37 cellular contexts compared by ENCODE assay signal in genomic region chr16:29656688-29657523, GRCh38. TPM values are rescaled to one million over a fixed set of nuclear protein-coding genes. Genes with fewer than 3 reads are reported as not detected.
DNase-seq lines count a peak whose midpoint lies in the region; ATAC-seq, FAIRE-seq and TF ChIP-seq lines count a peak whose summit lies in the region.
"Had no signal": no experiment of that assay in that cellular context is flagged by ENCODE, and none has a peak within 500 bp of the region (broad histone marks: within the 10 kb centered on the region; RNA-seq: fewer than 3 reads in every experiment).

No MANE protein-coding gene starts in this region.

- peak overlapping the region; percentile 68; the same call in 1 of the 2 replicates for H2BK5ac ChIP-seq in H1 (ENCODE audit: low read depth, low read length)

- H3K4ac ChIP-seq in H1 (replicated peaks; ENCODE audit: insufficient read length, low read depth, low read length): no peak overlapping the region

- H3K36me3 ChIP-seq in H1 (ENCODE audit: control insufficient read depth in 2 of 4, insufficient read depth in 4 of 4, low read length in 3 of 4): no peaks in the 10 kb centered on the region
- H3K36me3 ChIP-seq: cardiac muscle cell, Peyer's patch, stomach, uterus had no signal

- TF ChIP-seq POLR2A in A549 (IDR thresholded peaks at IDR 0.05; ENCODE audit: low read length): no peak
- no peak for TF ChIP-seq POLR2A in H1 (IDR thresholded peaks at IDR 0.05; ENCODE audit: control extremely low read depth in 1 of 2, low read depth in 2 of 2, low read length in 2 of 2)

- H3K9ac ChIP-seq in H1 (replicated peaks in 1 of 4; ENCODE audit: extremely low read depth in 1 of 4, low read depth in 3 of 4, low read length in 3 of 4): no peak overlapping the region

- TF ChIP-seq EP300 in A549 (IDR thresholded peaks at IDR 0.05): no peak
- TF ChIP-seq EP300 in H1 (IDR thresholded peaks at IDR 0.05; ENCODE audit: borderline replicate concordance in 1 of 2, low read depth in 2 of 2, low read length in 2 of 2): no peak

- no peak overlapping the region for H2BK12ac ChIP-seq in H1 (ENCODE audit: low read depth, low read length)

- H3K27me3 Mint-ChIP-seq in T-cell: no peaks in the 10 kb centered on the region
- no peaks in the 10 kb centered on the region for H3K27me3 Mint-ChIP-seq in activated CD8-positive, alpha-beta T cell treated with anti-CD3 and anti-CD28 coated beads, Interleukin-2, amount 10 ng/mL, durations not matched to agents 7 days and 5 days (ENCODE audit: low read depth)
- H3K27me3 Mint-ChIP-seq: activated CD4-positive, alpha-beta memory T cell treated with anti-CD3 and anti-CD28 coated beads for 36 hours; activated naive CD8-positive, alpha-beta T cell treated with anti-CD3 and anti-CD28 coated beads, Interleukin-2, amount 50 U/mL, for 24 hours; effector memory CD8-positive, alpha-beta T cell had no signal

- H3K14ac ChIP-seq in H1 (ENCODE audit: insufficient read length): peak overlapping the region; percentile 26

- WGBS in A549 (ENCODE audit: missing lambda C conversion rate): 73% methylated on average over 11 of the region's 11 CpGs
- 84% methylated on average over 11 of the region's 11 CpGs; no CpG with 5 or more reads in 1 of the 2 experiments for WGBS in H1 (ENCODE audit: extremely low coverage in 1 of 2, insufficient coverage in 1 of 2, insufficient read length in 1 of 2, insufficient replicate concordance in 2 of 2, low coverage in 1 of 2, low lambda C conversion rate in 2 of 2, missing lambda C conversion rate in 1 of 2), 2 experiments

- no peak for FAIRE-seq in A549 (lab: Jason Lieb, UNC)
- no peak for FAIRE-seq in H1 (lab: Jason Lieb, UNC)
- FAIRE-seq: astrocyte, GM12878, HTR-8/SVneo had no signal

- H3K4me3 Mint-ChIP-seq in T-cell: no peak overlapping the region
- no peak overlapping the region for H3K4me3 Mint-ChIP-seq in activated CD8-positive, alpha-beta T cell treated with anti-CD3 and anti-CD28 coated beads, Interleukin-2, amount 10 ng/mL, durations not matched to agents 7 days and 5 days
- H3K4me3 Mint-ChIP-seq: activated CD4-positive, alpha-beta memory T cell treated with anti-CD3 and anti-CD28 coated beads for 36 hours; activated naive CD8-positive, alpha-beta T cell treated with anti-CD3 and anti-CD28 coated beads, Interleukin-2, amount 50 U/mL, for 24 hours; effector memory CD8-positive, alpha-beta T cell; H9 had no signal

- no peaks in the 10 kb centered on the region for H4K20me1 ChIP-seq in H1 (replicated peaks in 1 of 2; ENCODE audit: control insufficient read depth in 1 of 2, insufficient read depth in 2 of 2, low read length in 2 of 2)

- no peak overlapping the region for H3K27ac ChIP-seq in A549
- H3K27ac ChIP-seq in H1 (ENCODE audit: low read depth, low read length): no peak overlapping the region
- no peak overlapping the region for H3K27ac ChIP-seq in caudate nucleus (ENCODE audit: low read depth, low read length)
- H3K27ac ChIP-seq: cardiac muscle cell, coronary artery, Peyer's patch, stomach, uterus had no signal

- H3K27me3 ChIP-seq in H1 (replicated peaks in 1 of 4; ENCODE audit: control insufficient read depth in 3 of 4, extremely low read depth in 1 of 4, insufficient read depth in 3 of 4, low read length in 3 of 4): no peaks in the 10 kb centered on the region
- H3K27me3 ChIP-seq: cardiac muscle cell, Peyer's patch, uterus had no signal

- no peak overlapping the region for H4K5ac ChIP-seq in H1 (ENCODE audit: insufficient read length, low read depth, low read length)

- peak overlapping the region; percentile 59 to 79 for H3K27ac Mint-ChIP-seq in T-cell
- no peak overlapping the region for H3K27ac Mint-ChIP-seq in activated CD8-positive, alpha-beta T cell treated with anti-CD3 and anti-CD28 coated beads, Interleukin-2, amount 10 ng/mL, durations not matched to agents 7 days and 5 days
- H3K27ac Mint-ChIP-seq: activated CD4-positive, alpha-beta memory T cell treated with anti-CD3 and anti-CD28 coated beads for 36 hours; activated naive CD8-positive, alpha-beta T cell treated with anti-CD3 and anti-CD28 coated beads, Interleukin-2, amount 50 U/mL, for 24 hours had no signal

- no peak overlapping the region for H4K91ac ChIP-seq in H1 (replicated peaks; ENCODE audit: insufficient read length, low read length)

- H3K79me1 ChIP-seq in H1 (ENCODE audit: low read depth, low read length): no peaks in the 10 kb centered on the region

- H2AFZ ChIP-seq in H1 (ENCODE audit: low read length): 0 out of 2 replicates have a peak overlapping the region, but pooled peaks have one; percentile 0

- H3K4me3 ChIP-seq in A549 (no peak overlapping the region), H1 (ENCODE audit: extremely low read depth in 1 of 4, insufficient read depth in 2 of 4, low read depth in 3 of 4, low read length in 4 of 4) (no peak overlapping the region)
- H3K4me3 ChIP-seq: cardiac muscle cell, coronary artery, GM12878, Peyer's patch, stomach, uterus had no signal

- H3K56ac ChIP-seq in H1 (replicated peaks; ENCODE audit: insufficient read length, low read depth, low read length): no peak overlapping the region

- peaks cover 27 to 37% (median 27%) of the 10 kb centered on the region in 3 donors for H3K4me1 Mint-ChIP-seq in T-cell
- peaks cover 20% of the 10 kb centered on the region for H3K4me1 Mint-ChIP-seq in activated CD8-positive, alpha-beta T cell treated with anti-CD3 and anti-CD28 coated beads, Interleukin-2, amount 10 ng/mL, durations not matched to agents 7 days and 5 days (ENCODE audit: low read depth)

- no peak overlapping the region for H2AK5ac ChIP-seq in H1 (ENCODE audit: low read depth, low read length)

- no peak for TF ChIP-seq CTCF in A549 (IDR thresholded peaks at IDR 0.05)
- no peak for TF ChIP-seq CTCF in H1 (IDR thresholded peaks at IDR 0.05; ENCODE audit: control extremely low read depth in 1 of 3, insufficient read depth in 1 of 3, low read depth in 1 of 3, low read length in 3 of 3)

- CTCF ChIA-PET in A549 (lab: Yijun Ruan, JAX) (interaction anchor here (0.6 to 1.1 kb wide), 2 partner anchors 9 to 76 kb away, joined by 3 read pairs; no protein-coding TSS in a partner anchor), T-cell (lab: Charles Lee) (no interaction called here), H1 (lab: Charles Lee; ENCODE audit: partially characterized antibody) (interaction anchor here (0.5 to 0.8 kb wide), 3 partner anchors 16 to 213 kb away, joined by 3 to 4 read pairs (median 3); no protein-coding TSS in a partner anchor)
- CTCF ChIA-PET in activated CD8-positive, alpha-beta T cell treated with anti-CD3 and anti-CD28 coated beads, Interleukin-2, amount 10 ng/mL, durations not matched to agents 7 days and 5 days (lab: Charles Lee): interaction anchor here (1.0 to 1.2 kb wide), 3 partner anchors 16 to 192 kb away, joined by 3 to 4 read pairs (median 4); no protein-coding TSS in a partner anchor

- H3K4me2 ChIP-seq in A549 (no peak overlapping the region), H1 (ENCODE audit: insufficient read depth in 1 of 2, low read depth in 2 of 2, low read length in 2 of 2) (no peak overlapping the region)

- 0 out of 2 replicates have a peak overlapping the region, but pooled peaks have one; percentile 3 for H4K8ac ChIP-seq in H1 (ENCODE audit: extremely low read depth, insufficient read depth, low read length)

- H3K9me3 ChIP-seq in A549 (no peaks in the 10 kb centered on the region), H1 (ENCODE audit: insufficient read depth in 2 of 2, low read depth in 1 of 2, low read length in 1 of 2) (no peaks in the 10 kb centered on the region)
- H3K9me3 ChIP-seq: Peyer's patch, stomach, uterus had no signal

- 0 out of 2 replicates have a peak overlapping the region, but pooled peaks have one; percentile 61 for H2BK20ac ChIP-seq in H1 (ENCODE audit: low read length)

- H2BK15ac ChIP-seq in H1 (ENCODE audit: low read length): 0 out of 2 replicates have a peak overlapping the region, but pooled peaks have one; percentile 88

- H3K23me2 ChIP-seq in H1 (ENCODE audit: low read depth, low read length): no peaks in the 10 kb centered on the region; the same call in 1 of the 2 replicates

- H3K9me3 Mint-ChIP-seq in T-cell: no peaks in the 10 kb centered on the region
- no peaks in the 10 kb centered on the region for H3K9me3 Mint-ChIP-seq in activated CD8-positive, alpha-beta T cell treated with anti-CD3 and anti-CD28 coated beads, Interleukin-2, amount 10 ng/mL, durations not matched to agents 7 days and 5 days (ENCODE audit: insufficient read depth)
- H3K9me3 Mint-ChIP-seq: activated CD4-positive, alpha-beta memory T cell treated with anti-CD3 and anti-CD28 coated beads for 36 hours; activated naive CD8-positive, alpha-beta T cell treated with anti-CD3 and anti-CD28 coated beads, Interleukin-2, amount 50 U/mL, for 24 hours; effector memory CD8-positive, alpha-beta T cell; H9 had no signal

- no peak for TF ChIP-seq RAD21 in A549 (conservative IDR thresholded peaks at IDR 0.05 in 1 of 2, IDR thresholded peaks at IDR 0.05 in 1 of 2)
- TF ChIP-seq RAD21 in H1 (IDR thresholded peaks at IDR 0.05 in 1 of 2, conservative IDR thresholded peaks at IDR 0.05 in 1 of 2; ENCODE audit: low read depth in 2 of 2, low read length in 2 of 2): no peak

- no peak overlapping the region for H3K18ac ChIP-seq in H1 (ENCODE audit: extremely low read depth, low read length)

- H3K36me3 Mint-ChIP-seq in T-cell: no peaks in the 10 kb centered on the region
- peaks cover 2% of the 10 kb centered on the region for H3K36me3 Mint-ChIP-seq in activated CD8-positive, alpha-beta T cell treated with anti-CD3 and anti-CD28 coated beads, Interleukin-2, amount 10 ng/mL, durations not matched to agents 7 days and 5 days (ENCODE audit: low read depth)
- H3K36me3 Mint-ChIP-seq: activated CD4-positive, alpha-beta memory T cell treated with anti-CD3 and anti-CD28 coated beads for 36 hours had no signal

- no peaks in the 10 kb centered on the region for H3K79me2 ChIP-seq in H1 (ENCODE audit: control insufficient read depth in 1 of 2, insufficient read depth in 2 of 2, low read length in 2 of 2)

- peak; percentile 30 to 47; a peak in 3 of 6 replicates for ATAC-seq in A549
- no peak for ATAC-seq in T-cell (replicated peaks in 1 of 4)
- ATAC-seq in activated CD8-positive, alpha-beta T cell treated with anti-CD3 and anti-CD28 coated beads, Interleukin-2, amount 10 ng/mL, durations not matched to agents 7 days and 5 days: no peak
- no peak for ATAC-seq in HG03521 (IDR thresholded peaks at IDR 0.05; ENCODE audit: unreplicated experiment)
- ATAC-seq: activated naive CD8-positive, alpha-beta T cell treated with anti-CD3 and anti-CD28 coated beads, Interleukin-2, amount 50 U/mL, for 24 hours; effector memory CD8-positive, alpha-beta T cell; GM12878; left ventricle myocardium superior; right cardiac atrium had no signal

- H3K23ac ChIP-seq in H1 (ENCODE audit: insufficient read length): no peak overlapping the region

- H3K4me1 ChIP-seq in A549 (no peaks in the 10 kb centered on the region), H1 (replicated peaks in 1 of 4; ENCODE audit: control insufficient read depth in 3 of 4, insufficient read depth in 4 of 4, low read length in 3 of 4) (no peaks in the 10 kb centered on the region; a peak in 1 of 7 replicates)
- H3K4me1 ChIP-seq: Peyer's patch, stomach, uterus had no signal

- POLR2A ChIA-PET in A549 (lab: Yijun Ruan, JAX): interaction anchor here (0.6 kb wide), 1 partner anchor 8 kb away, joined by 10 read pairs; no protein-coding TSS in a partner anchor
- POLR2A ChIA-PET in T-cell (lab: Charles Lee): interaction anchor here in 1 of 2 donors (0.6 to 0.7 kb wide), 2 partner anchors 15 to 1172 kb away, joined by 9 to 11 read pairs; no protein-coding TSS in a partner anchor
- POLR2A ChIA-PET in H1 (lab: Charles Lee; ENCODE audit: partially characterized antibody): interaction anchor here (0.9 to 1.6 kb wide), 2 partner anchors 10 to 22 kb away, joined by 4 read pairs; no protein-coding TSS in a partner anchor
- POLR2A ChIA-PET in activated CD8-positive, alpha-beta T cell treated with anti-CD3 and anti-CD28 coated beads, Interleukin-2, amount 10 ng/mL, durations not matched to agents 7 days and 5 days (lab: Charles Lee): no interaction called here

- no peak for DNase-seq in A549 (ENCODE audit: low read depth in 1 of 2, low spot score in 1 of 2)
- peak; percentile 59 for DNase-seq in ELF-1 (ENCODE audit: low read depth, low spot score)
- no peak for DNase-seq in T-cell
- no peak for DNase-seq in H1 (ENCODE audit: low read depth in 1 of 2, low spot score in 2 of 2)
- DNase-seq in nucleus accumbens (lab: John Stamatoyannopoulos, UW): no peak
- DNase-seq in activated CD8-positive, alpha-beta T cell treated with anti-CD3 and anti-CD28 coated beads, Interleukin-2, amount 10 ng/mL, durations not matched to agents 7 days and 5 days: no peak
- DNase-seq in caudate nucleus (lab: John Stamatoyannopoulos, UW): no peak
- DNase-seq: activated CD4-positive, alpha-beta memory T cell treated with anti-CD3 and anti-CD28 coated beads for 36 hours; activated CD4-positive, CD25-positive, alpha-beta regulatory T cell; activated CD8-positive, alpha-beta memory T cell treated with anti-CD3 and anti-CD28 coated beads, Interleukin-2, amount 50 U/mL, for 48 hours; activated effector memory CD4-positive, alpha-beta T cell treated with Interleukin-2 at 50 U/mL for 16 hours; activated naive CD8-positive, alpha-beta T cell treated with anti-CD3 and anti-CD28 coated beads, Interleukin-2, amount 50 U/mL, for 24 hours; effector memory CD8-positive, alpha-beta T cell; EL; erythroblast; H9; islet precursor cell; left ventricle myocardium superior; NCI-H1417 treated with DMSO at 0.1 percent for 48 hours; NCI-H2081 treated with DMSO at 0.1 percent for 48 hours; NCI-H2227 treated with DMSO at 0.1 percent for 48 hours; NCI-H526 treated with DMSO at 0.1 percent for 48 hours; Peyer's patch; posterior cingulate gyrus; right cardiac atrium; SIG-M5; stimulated activated CD4-positive, alpha-beta T cell treated with anti-CD3 and anti-CD28 coated beads, Interleukin-2, amount 100 ng/mL, for 24 hours; stomach; T1000; uterus had no signal

- H2BK120ac ChIP-seq in H1 (replicated peaks; ENCODE audit: low read depth, low read length): no peak overlapping the region

RNA-seq across cellular contexts. Expression of gene SPN, which starts 6.1 kb away (rescaled TPM):
- polyA plus RNA-seq in A549 (2011; rRNA removed): not detected in 2 replicates
- polyA plus RNA-seq in A549 (2012; cell fraction: cytosol; rRNA removed): 0.01 TPM in 1 of 2 replicates, not detected in the other
- polyA plus RNA-seq in A549 (2012; cell fraction: nucleus; rRNA removed): 0.02 TPM in 1 of 2 replicates, not detected in the other
- 0.03 TPM in 2 of 3 replicates, not detected in the other for polyA plus RNA-seq in A549 (2017; fragmentation: RNase III; extraction: RNeasy Plus Mini Kit Qiagen cat#74134 plus additional on column Dnase treatment)
- polyA minus RNA-seq in A549 (2011; rRNA and poly(A)+ RNA removed): not detected in 2 replicates
- total RNA-seq in T-cell: 100 to 1,000 TPM; 124 to 172 (median 161) TPM
- 1.6 and 1.8 TPM in 2 replicates for total RNA-seq in H1 (2021; fragmentation: NEBNext Ultra II Directional; extraction: Animal tissue kit (Norgen Biotek cat#: 25700))
- 1.3 and 1.5 TPM in 2 replicates for polyA plus RNA-seq in H1 (2011; rRNA removed)
- 0.76 TPM for polyA plus RNA-seq in H1 (2011; cell fraction: cytosol; rRNA removed)
- 2.7 TPM for polyA plus RNA-seq in H1 (2011; cell fraction: nucleus; rRNA removed)
- 0.46 to 1.7 TPM (median 0.89 TPM) in 4 replicates for polyA plus RNA-seq in H1 (2012, experiment 1 of 2)
- 0.92 TPM for polyA plus RNA-seq in H1 (2012, experiment 2 of 2)
- polyA plus RNA-seq in H1 (2013, experiment 1 of 2): 4.0 TPM
- 3.8 TPM for polyA plus RNA-seq in H1 (2013, experiment 2 of 2)
- polyA minus RNA-seq in H1 (2011; rRNA and poly(A)+ RNA removed): 2.1 and 3.2 TPM in 2 replicates
- polyA minus RNA-seq in H1 (2011; cell fraction: cytosol; rRNA and poly(A)+ RNA removed): 0.44 TPM
- 2.6 TPM for polyA minus RNA-seq in H1 (2011; cell fraction: nucleus; rRNA and poly(A)+ RNA removed)
- total RNA-seq in activated CD8-positive, alpha-beta T cell treated with anti-CD3 and anti-CD28 coated beads, Interleukin-2, amount 10 ng/mL, durations not matched to agents 7 days and 5 days: 100 to 1,000 TPM; 339 to 352 TPM
- total RNA-seq: myocyte had no signal

RNA-seq across cellular contexts. Expression of gene QPRT, which starts 22.1 kb away (rescaled TPM):
- polyA plus RNA-seq in A549 (2011; rRNA removed) (1.9 and 2.1 TPM in 2 replicates), A549 (2017; fragmentation: RNase III; extraction: RNeasy Plus Mini Kit Qiagen cat#74134 plus additional on column Dnase treatment) (1.4 to 2.2 TPM (median 1.7 TPM) in 3 replicates), H1 (2011; rRNA removed) (89.0 and 119 TPM in 2 replicates)
- 0.95 and 1.7 TPM in 2 replicates for polyA plus RNA-seq in A549 (2012; cell fraction: cytosol; rRNA removed)
- polyA plus RNA-seq in A549 (2012; cell fraction: nucleus; rRNA removed): 1.1 TPM in 2 replicates
- polyA minus RNA-seq in A549 (2011; rRNA and poly(A)+ RNA removed): 1.8 and 2.1 TPM in 2 replicates
- 1 to 10 TPM; 1.4 to 2.5 (median 2.1) TPM for total RNA-seq in T-cell
- total RNA-seq in H1 (2021; fragmentation: NEBNext Ultra II Directional; extraction: Animal tissue kit (Norgen Biotek cat#: 25700)): 102 and 106 TPM in 2 replicates
- polyA plus RNA-seq in H1 (2011; cell fraction: cytosol; rRNA removed): 91.7 TPM
- 116 TPM for polyA plus RNA-seq in H1 (2011; cell fraction: nucleus; rRNA removed)
- polyA plus RNA-seq in H1 (2012, experiment 1 of 2): 90.0 to 121 TPM (median 112 TPM) in 4 replicates
- polyA plus RNA-seq in H1 (2012, experiment 2 of 2): 101 TPM
- polyA plus RNA-seq in H1 (2013, experiment 1 of 2): 129 TPM
- 122 TPM for polyA plus RNA-seq in H1 (2013, experiment 2 of 2)
- polyA minus RNA-seq in H1 (2011; rRNA and poly(A)+ RNA removed): 70.3 and 84.6 TPM in 2 replicates
- 86.7 TPM for polyA minus RNA-seq in H1 (2011; cell fraction: cytosol; rRNA and poly(A)+ RNA removed)
- 53.3 TPM for polyA minus RNA-seq in H1 (2011; cell fraction: nucleus; rRNA and poly(A)+ RNA removed)
- total RNA-seq in activated CD8-positive, alpha-beta T cell treated with anti-CD3 and anti-CD28 coated beads, Interleukin-2, amount 10 ng/mL, durations not matched to agents 7 days and 5 days: 10 to 100 TPM in 1 of 2 experiments, 1 to 10 TPM in 1; 8.6 to 10.2 TPM

Comparison
In these comparisons a context has a peak if more than half of its experiments do, and no peak if none do; other contexts are left out.
1. ATAC-seq: peak in A549 (2 of 2); none in T-cell (0 of 4), activated CD8-positive, alpha-beta T cell treated with anti-CD3 and anti-CD28 coated beads, Interleukin-2, amount 10 ng/mL, durations not matched to agents 7 days and 5 days (single experiment) and HG03521 (single experiment).
2. RNA of gene SPN, which starts 6.1 kb away (total RNA-seq): 339 to 352 TPM in activated CD8-positive, alpha-beta T cell treated with anti-CD3 and anti-CD28 coated beads, Interleukin-2, amount 10 ng/mL, durations not matched to agents 7 days and 5 days and 124 to 172 TPM in T-cell; 1.6 to 1.8 TPM in H1; every median in the first group is over 10 times any median in the second.
3. CTCF ChIA-PET loops: an anchor here in A549 (0.6 to 1.1 kb wide), H1 (0.5 to 0.8 kb wide) and activated CD8-positive, alpha-beta T cell treated with anti-CD3 and anti-CD28 coated beads, Interleukin-2, amount 10 ng/mL, durations not matched to agents 7 days and 5 days (1.0 to 1.2 kb wide); none called in T-cell.